Comparison of ENCODE assay signal across 31 cellular contexts in genomic region chr5:10018211-10018610, GRCh38.
DNase-seq lines count a peak whose midpoint lies in the region; ATAC-seq, FAIRE-seq and TF ChIP-seq lines count a peak whose summit lies in the region.
"Had no signal": no experiment of that assay in that cellular context is flagged by ENCODE, and none has a peak within 500 bp of the region (broad histone marks: within the 10 kb centered on the region; RNA-seq: fewer than 3 reads in every experiment).

No MANE protein-coding gene starts in this region.

- H3K36me3 Mint-ChIP-seq in Calu3 (ENCODE audit: insufficient read depth, unreplicated experiment), result peaks cover 19% of the 10 kb centered on the region
- H3K36me3 Mint-ChIP-seq: activated naive CD8-positive, alpha-beta T cell; CD4-positive, alpha-beta memory T cell; stimulated activated memory B cell treated with anti-CD40 and anti-IgM and Interleukin-4, amounts not matched to agents 10 μg/mL and 1 μg/mL and 100 μg/mL, for 72 hours had no signal

- no peaks in the 10 kb centered on the region for H4K20me1 ChIP-seq in K562 (replicated peaks; ENCODE audit: control insufficient read depth, insufficient read depth, low read length)

- no peaks in the 10 kb centered on the region for H3K27me3 ChIP-seq in K562 (ENCODE audit: control insufficient read depth in 2 of 2, insufficient read depth in 2 of 2, low read length in 2 of 2)
- H3K27me3 ChIP-seq: ascending aorta, esophagus muscularis mucosa, transverse colon had no signal

- DNase-seq in Calu3 (no peak), NCI-H748 (lab: John Stamatoyannopoulos, UW; ENCODE audit: unreplicated experiment) (peak; percentile 99), K562 (ENCODE audit: extremely low read depth in 1 of 4, low spot score in 3 of 4) (no peak), NCI-H1930 (lab: John Stamatoyannopoulos, UW) (no peak), NCI-H146 (lab: John Stamatoyannopoulos, UW) (no peak)
- DNase-seq: activated CD4-positive, alpha-beta T cell treated with anti-CD3 and anti-CD28 coated beads, Interleukin-2, amount 10 ng/mL, durations not matched to agents 7 days and 5 days; activated effector memory CD4-positive, alpha-beta T cell treated with anti-CD3 and anti-CD28 coated beads, Interleukin-2, amount 50 U/mL, for 16 hours; activated T-cell treated with anti-CD3 and anti-CD28 coated beads, Interleukin-2, amount 50 U/mL, for 1 hour; CD4-positive, alpha-beta memory T cell; central memory CD4-positive, alpha-beta T cell; dermis blood vessel endothelial cell; left cardiac atrium; NCI-H1048; NCI-H1694; NCI-H510A treated with DMSO at 0.1 percent for 48 hours; NK-92 treated with Interleukin-12 subunit alpha and Interleukin-12 subunit beta, amount 100 ng/mL, for 24 hours; retina; Right ventricle myocardium superior; transverse colon; WERI-Rb-1 had no signal

- H3K4me2 ChIP-seq in K562 (ENCODE audit: insufficient read depth, low read length), result no peak overlapping the region

- POLR2A ChIA-PET in K562 (lab: Yijun Ruan, JAX), result no interaction called here

- 0% methylated on average over 2 of the region's 2 CpGs for WGBS in K562 (ENCODE audit: insufficient coverage, low coverage, missing lambda C conversion rate)

- no peak for TF ChIP-seq POLR2A in K562 (conservative IDR thresholded peaks at IDR 0.05)

- no peak overlapping the region for H3K27ac ChIP-seq in K562 (ENCODE audit: extremely low read depth, low read depth, low read length)
- H3K27ac ChIP-seq: ascending aorta, esophagus muscularis mucosa, transverse colon, WERI-Rb-1 had no signal

- TF ChIP-seq RAD21 in K562 (CRISPR knock-in tag; conservative IDR thresholded peaks at IDR 0.05 in 1 of 2, IDR thresholded peaks at IDR 0.05 in 1 of 2), result no peak

- no peaks in the 10 kb centered on the region for H3K36me3 ChIP-seq in K562 (ENCODE audit: control insufficient read depth, insufficient read depth, low read length)
- H3K36me3 ChIP-seq: ascending aorta, esophagus muscularis mucosa, transverse colon, WERI-Rb-1 had no signal

- H3K9ac ChIP-seq in K562 (ENCODE audit: insufficient read depth in 1 of 2, low read depth in 2 of 2, low read length in 2 of 2), result no peak overlapping the region

- H3K4me3 ChIP-seq in K562, result no peak overlapping the region
- H3K4me3 ChIP-seq: ascending aorta, esophagus muscularis mucosa, transverse colon had no signal

- H3K27ac Mint-ChIP-seq in Calu3 (ENCODE audit: unreplicated experiment), result peak overlapping the region; percentile 88
- H3K27ac Mint-ChIP-seq: activated CD4-positive, alpha-beta T cell treated with anti-CD3 and anti-CD28 coated beads, Interleukin-2, amount 10 ng/mL, durations not matched to agents 7 days and 5 days; activated naive CD8-positive, alpha-beta T cell; B cell; CD4-positive, alpha-beta memory T cell; nephron; stimulated activated memory B cell treated with anti-CD40 and anti-IgM and Interleukin-4, amounts not matched to agents 10 μg/mL and 1 μg/mL and 100 μg/mL, for 72 hours; T-helper 2 cell treated with Interferon-gamma antibody and Interleukin-4, amounts not matched to agents 5 μg/mL and 100 μg/mL, for 36 hours had no signal

- peaks cover 47% of the 10 kb centered on the region for H3K4me1 Mint-ChIP-seq in Calu3 (ENCODE audit: low read depth, unreplicated experiment)
- H3K4me1 Mint-ChIP-seq: activated CD4-positive, alpha-beta T cell treated with anti-CD3 and anti-CD28 coated beads, Interleukin-2, amount 10 ng/mL, durations not matched to agents 7 days and 5 days; B cell; CD4-positive, alpha-beta memory T cell; nephron; stimulated activated memory B cell treated with anti-CD40 and anti-IgM and Interleukin-4, amounts not matched to agents 10 μg/mL and 1 μg/mL and 100 μg/mL, for 72 hours had no signal

- FAIRE-seq in K562 (lab: Jason Lieb, UNC), result no peak
- peak; percentile 69 for FAIRE-seq in islet of Langerhans (lab: Jason Lieb, UNC)
- FAIRE-seq: frontal cortex had no signal

- intact Hi-C loops in Calu3 (cut with micrococcal nuclease; ENCODE audit: unreplicated experiment), result loop anchor here (2.0 kb wide), 1 partner anchor 93 kb away; no protein-coding TSS in a partner anchor
- intact Hi-C loops in K562 (cut with micrococcal nuclease), result no loop called here

- in situ Hi-C loops in K562 (cut with MboI), result no loop called here

- no peaks in the 10 kb centered on the region for H3K27me3 Mint-ChIP-seq in Calu3 (ENCODE audit: unreplicated experiment)
- H3K27me3 Mint-ChIP-seq: activated CD4-positive, alpha-beta T cell treated with anti-CD3 and anti-CD28 coated beads, Interleukin-2, amount 10 ng/mL, durations not matched to agents 7 days and 5 days; activated naive CD8-positive, alpha-beta T cell; B cell; CD4-positive, alpha-beta memory T cell; stimulated activated memory B cell treated with anti-CD40 and anti-IgM and Interleukin-4, amounts not matched to agents 10 μg/mL and 1 μg/mL and 100 μg/mL, for 72 hours had no signal

- no peaks in the 10 kb centered on the region for H3K9me3 ChIP-seq in K562 (replicated peaks; ENCODE audit: control insufficient read depth, insufficient read depth, low read depth, low read length)
- H3K9me3 ChIP-seq: transverse colon had no signal

- no peak overlapping the region for H2AFZ ChIP-seq in K562 (ENCODE audit: low read depth, low read length)

- TF ChIP-seq CTCF in Calu3 (IDR thresholded peaks at IDR 0.05; ENCODE audit: unreplicated experiment) (no peak), K562 (IDR thresholded peaks at IDR 0.05 in 2 of 3, conservative IDR thresholded peaks at IDR 0.05 in 1 of 3; ENCODE audit: insufficient read depth in 2 of 3, low read depth in 1 of 3, low read length in 3 of 3) (no peak)

- no TSS peak for BruUV-seq in Calu3 (replicated peaks; lab: Mats Ljungman, UMichigan)
- no TSS peak for BruUV-seq in K562 (replicated peaks; lab: Mats Ljungman, UMichigan)

- no peak for TF ChIP-seq EP300 in K562 (IDR thresholded peaks at IDR 0.05; ENCODE audit: low read length)

- CTCF ChIA-PET in Calu3 (lab: Charles Lee), result no interaction called here
- CTCF ChIA-PET in K562 (lab: Yijun Ruan, JAX; ENCODE audit: low intra/inter-chr PET ratio), result no interaction called here

- no peak overlapping the region for H3K4me3 Mint-ChIP-seq in Calu3 (ENCODE audit: low read depth, unreplicated experiment)
- H3K4me3 Mint-ChIP-seq: activated CD4-positive, alpha-beta T cell treated with anti-CD3 and anti-CD28 coated beads, Interleukin-2, amount 10 ng/mL, durations not matched to agents 7 days and 5 days; activated naive CD8-positive, alpha-beta T cell; B cell; CD4-positive, alpha-beta memory T cell; nephron; stimulated activated memory B cell treated with anti-CD40 and anti-IgM and Interleukin-4, amounts not matched to agents 10 μg/mL and 1 μg/mL and 100 μg/mL, for 72 hours; T-helper 2 cell treated with Interferon-gamma antibody and Interleukin-4, amounts not matched to agents 5 μg/mL and 100 μg/mL, for 36 hours had no signal

- H3K9me1 ChIP-seq in K562 (ENCODE audit: control insufficient read depth, insufficient read depth, low read length), result no peaks in the 10 kb centered on the region

- H3K79me2 ChIP-seq in K562 (ENCODE audit: control insufficient read depth, insufficient read depth, low read length), result no peaks in the 10 kb centered on the region

- ATAC-seq in K562 (no peak), GM18502 (IDR thresholded peaks at IDR 0.05; ENCODE audit: poor library complexity, unreplicated experiment) (no peak), GM19324 (IDR thresholded peaks at IDR 0.05; ENCODE audit: low FRiP score, unreplicated experiment) (no peak)
- ATAC-seq: stimulated activated memory B cell treated with anti-CD40 and anti-IgM and Interleukin-4, amounts not matched to agents 10 μg/mL and 1 μg/mL and 100 μg/mL, for 72 hours had no signal

- no peaks in the 10 kb centered on the region; a peak in 1 of 5 replicates for H3K4me1 ChIP-seq in K562 (replicated peaks in 1 of 2; ENCODE audit: control insufficient read depth in 2 of 2, insufficient read depth in 2 of 2, low read length in 2 of 2)
- H3K4me1 ChIP-seq: ascending aorta, esophagus muscularis mucosa, transverse colon had no signal

- peaks cover 12% of the 10 kb centered on the region for H3K9me3 Mint-ChIP-seq in Calu3 (ENCODE audit: low read depth, unreplicated experiment)

TF ChIP-seq in K562, 482 proteins besides CTCF, POLR2A, EP300 and RAD21:
- peak; percentile 53 for TF ChIP-seq RFX1 (IDR thresholded peaks at IDR 0.05)
- no peak for TF ChIP-seq SMC3 (conservative IDR thresholded peaks at IDR 0.05; ENCODE audit: insufficient read depth, low read depth, low read length)
